In the genomic region with DNA sequence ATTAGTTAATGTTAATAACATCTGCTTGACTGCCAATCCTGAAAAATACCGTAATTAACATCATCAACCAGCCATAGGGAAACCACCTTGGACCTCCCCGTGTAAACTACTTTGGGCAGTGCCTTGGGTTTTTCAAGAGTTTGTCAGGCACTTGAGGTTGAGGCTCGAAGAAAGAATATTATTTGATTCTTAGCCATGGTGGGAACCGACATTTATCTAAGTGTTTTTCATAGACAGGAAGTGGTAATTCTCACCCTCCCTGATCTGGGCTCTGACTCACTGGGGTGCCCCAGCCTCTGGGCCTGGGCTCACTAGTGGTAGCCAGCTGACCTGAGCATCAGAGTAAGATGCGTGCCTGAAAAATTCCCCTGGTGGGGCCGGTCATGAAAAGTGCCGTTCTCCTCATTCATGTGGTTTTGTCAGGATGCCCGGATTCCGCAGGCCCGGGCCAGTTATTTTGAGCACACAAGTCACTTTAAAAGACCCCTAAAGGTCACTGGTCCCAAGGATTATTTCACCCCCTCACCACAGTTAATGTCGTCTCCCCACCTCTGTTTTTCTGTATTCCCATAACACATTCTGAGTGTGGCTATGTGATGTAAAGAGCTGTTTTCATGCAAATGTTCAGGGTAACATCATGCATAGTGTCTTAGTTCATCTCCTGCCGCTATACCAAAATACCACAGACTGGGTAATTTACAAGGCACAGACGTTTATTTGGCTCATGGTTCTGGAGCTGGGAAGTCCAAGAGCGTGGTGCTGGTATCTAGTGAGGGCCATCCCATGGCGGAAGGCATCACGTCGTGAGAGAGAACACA, we compare ENCODE assay signal across 9 cellular contexts. TPM values are rescaled to one million over a fixed set of nuclear protein-coding genes. Genes with fewer than 3 reads are reported as not detected.
DNase-seq lines count a peak whose midpoint lies in the region; ATAC-seq, FAIRE-seq and TF ChIP-seq lines count a peak whose summit lies in the region.
"Had no signal": no experiment of that assay in that cellular context is flagged by ENCODE, and none has a peak within 500 bp of the region (broad histone marks: within the 10 kb centered on the region; RNA-seq: fewer than 3 reads in every experiment).

No MANE protein-coding gene starts in this region.

- H3K36me3 ChIP-seq in suprapubic skin = no peaks in the 10 kb centered on the region

- no peaks in the 10 kb centered on the region for H3K27me3 ChIP-seq in suprapubic skin

- peak overlapping the region; percentile 77 for H3K4me3 Mint-ChIP-seq in natural killer cell treated with Interleukin-12 subunit alpha and Interleukin-12 subunit beta and Interleukin-15 and Interleukin-18, amount 100 ng/mL, for 72 hours

- TF ChIP-seq CTCF in suprapubic skin (IDR thresholded peaks at IDR 0.05) = no peak

- peak; percentile 58 for ATAC-seq in GM18499 (IDR thresholded peaks at IDR 0.05; ENCODE audit: insufficient read depth, unreplicated experiment)
- peak; percentile 88 for ATAC-seq in HG02642 (IDR thresholded peaks at IDR 0.05; ENCODE audit: poor library complexity, unreplicated experiment)
- peak; percentile 98 to 99 for ATAC-seq in natural killer cell treated with Interleukin-12 subunit alpha and Interleukin-12 subunit beta and Interleukin-15 and Interleukin-18, amount 100 ng/mL, for 72 hours

- no peaks in the 10 kb centered on the region for H3K4me1 ChIP-seq in suprapubic skin

- TF ChIP-seq EP300 in suprapubic skin (IDR thresholded peaks at IDR 0.05) = no peak

- peak; percentile 82 for FAIRE-seq in RCC 7860 (lab: Jason Lieb, UNC)

- H3K27ac ChIP-seq in suprapubic skin = no peak overlapping the region

- no peaks in the 10 kb centered on the region for H3K9me3 ChIP-seq in suprapubic skin

- peaks cover 50 to 71% of the 10 kb centered on the region in 2 donors for H3K4me1 Mint-ChIP-seq in natural killer cell treated with Interleukin-12 subunit alpha and Interleukin-12 subunit beta and Interleukin-15 and Interleukin-18, amount 100 ng/mL, for 72 hours (ENCODE audit: low read depth in 2 of 2)

- H3K36me3 Mint-ChIP-seq in natural killer cell treated with Interleukin-12 subunit alpha and Interleukin-12 subunit beta and Interleukin-15 and Interleukin-18, amount 100 ng/mL, for 72 hours = peaks cover 4% of the 10 kb centered on the region

- intact Hi-C loops in cardiac septum (cut with DNase I) = no loop called here

- no peak for TF ChIP-seq POLR2A in suprapubic skin (IDR thresholded peaks at IDR 0.05)

- H3K27ac Mint-ChIP-seq in natural killer cell treated with Interleukin-12 subunit alpha and Interleukin-12 subunit beta and Interleukin-15 and Interleukin-18, amount 100 ng/mL, for 72 hours = peak overlapping the region; percentile 83 to 89

- H3K27me3 Mint-ChIP-seq in natural killer cell treated with Interleukin-12 subunit alpha and Interleukin-12 subunit beta and Interleukin-15 and Interleukin-18, amount 100 ng/mL, for 72 hours = peaks cover 12 to 24% of the 10 kb centered on the region in 2 donors

- WGBS in suprapubic skin = 68% methylated on average over 16 of the region's 17 CpGs

- no peak overlapping the region for H3K4me3 ChIP-seq in suprapubic skin

- peak; percentile 83 for DNase-seq in RCC 7860 (ENCODE audit: low spot score)
- DNase-seq in activated gamma-delta T cell treated with anti-CD3 and anti-CD28 coated beads, Interleukin-2, amount 50 U/mL, for 16 hours (ENCODE audit: low read depth) = peak; percentile 84
- DNase-seq in natural killer cell treated with Interleukin-12 subunit alpha and Interleukin-12 subunit beta and Interleukin-15 and Interleukin-18, amount 100 ng/mL, for 72 hours (ENCODE audit: low spot score) = peak; percentile 92
- DNase-seq in dedifferentiated amniotic fluid mesenchymal stem cell (ENCODE audit: extremely low spot score) = no peak
- DNase-seq in cardiac septum (ENCODE audit: low spot score) = no peak
- DNase-seq in suprapubic skin (ENCODE audit: low spot score in 2 of 2) = no peak

- H3K9me3 Mint-ChIP-seq in natural killer cell treated with Interleukin-12 subunit alpha and Interleukin-12 subunit beta and Interleukin-15 and Interleukin-18, amount 100 ng/mL, for 72 hours = no peaks in the 10 kb centered on the region

RNA-seq across cellular contexts. Expression of a gene that starts 21.6 kb away (rescaled TPM):
- total RNA-seq in natural killer cell treated with Interleukin-12 subunit alpha and Interleukin-12 subunit beta and Interleukin-15 and Interleukin-18, amount 100 ng/mL, for 72 hours = under 1 TPM in 1 of 2 donors, not detected in 1; 0.50 TPM
- not detected for total RNA-seq in cardiac septum
- total RNA-seq in suprapubic skin = not detected
- total RNA-seq: subcutaneous adipose tissue had no signal

RNA-seq across cellular contexts. Expression of a gene that starts 49.3 kb away (rescaled TPM):
- total RNA-seq in natural killer cell treated with Interleukin-12 subunit alpha and Interleukin-12 subunit beta and Interleukin-15 and Interleukin-18, amount 100 ng/mL, for 72 hours = 1 to 10 TPM in 1 of 2 donors, under 1 TPM in 1; 0.26 to 5.5 TPM
- total RNA-seq in cardiac septum = not detected
- total RNA-seq in suprapubic skin = 1 to 10 TPM in 1 of 4 donors, under 1 TPM in 1, not detected in 2; 0.72 to 1.2 TPM

Comparison
In these comparisons a context has a peak if more than half of its experiments do, and no peak if none do; other contexts are left out.
1. DNase-seq: peak in RCC 7860 (single experiment), activated gamma-delta T cell treated with anti-CD3 and anti-CD28 coated beads, Interleukin-2, amount 50 U/mL, for 16 hours (single experiment) and natural killer cell treated with Interleukin-12 subunit alpha and Interleukin-12 subunit beta and Interleukin-15 and Interleukin-18, amount 100 ng/mL, for 72 hours (single experiment); none in dedifferentiated amniotic fluid mesenchymal stem cell (single experiment), cardiac septum (single experiment) and suprapubic skin (0 of 2).
2. Peak in every context shown above with its lines, with median percentiles within 50 percentile points of each other: ATAC-seq.